Comparison of ENCODE assay signal across 11 cellular contexts in the genomic region with DNA sequence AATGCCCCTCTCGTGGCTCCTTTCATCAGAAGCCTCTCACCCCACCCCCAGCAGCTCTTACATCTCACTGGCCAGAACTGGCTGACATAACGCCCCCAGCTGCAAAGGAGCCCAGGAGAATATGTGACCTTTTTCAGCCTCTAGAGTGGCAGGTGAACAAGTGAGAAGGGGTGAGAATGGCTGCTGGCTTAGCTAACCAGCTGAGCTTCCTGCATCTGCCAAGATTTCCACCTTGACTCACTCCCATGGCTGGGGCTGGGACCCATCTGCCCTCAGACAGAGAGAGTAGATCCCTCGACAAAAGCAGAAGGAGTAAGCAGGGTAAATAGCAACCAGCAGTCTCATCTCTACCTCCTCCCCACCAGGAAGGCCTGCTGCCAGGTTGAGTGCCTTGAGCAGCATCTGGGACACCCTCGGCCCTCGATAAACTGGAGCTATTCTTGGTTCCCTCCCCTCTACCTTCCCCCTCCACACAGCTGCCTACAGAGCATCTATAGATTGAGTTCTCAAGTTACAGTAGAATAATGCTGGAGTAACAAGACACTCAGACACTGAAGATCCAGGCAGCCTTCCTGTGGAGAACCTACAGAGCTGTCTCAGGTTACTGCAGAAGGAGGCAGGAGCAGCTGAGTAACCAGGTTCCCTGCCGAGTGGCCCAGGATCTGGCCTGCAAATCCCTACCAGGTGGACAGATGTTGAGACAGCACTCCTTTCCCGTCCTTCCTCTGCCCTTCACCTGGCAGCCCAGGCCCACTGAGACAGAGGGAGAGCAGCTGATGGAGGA. TPM values are rescaled to one million over a fixed set of nuclear protein-coding genes. Genes with fewer than 3 reads are reported as not detected.
DNase-seq lines count a peak whose midpoint lies in the region; ATAC-seq and TF ChIP-seq lines count a peak whose summit lies in the region.
"Had no signal": no experiment of that assay in that cellular context is flagged by ENCODE, and none has a peak within 500 bp of the region (broad histone marks: within the 10 kb centered on the region; RNA-seq: fewer than 3 reads in every experiment).

No MANE protein-coding gene starts in this region.

- intact Hi-C loops in body of pancreas (cut with DNase I), result no loop called here

- H3K27ac ChIP-seq in body of pancreas, result no peak overlapping the region

- 21 to 42% methylated on average over 6 to 7 of the region's 7 CpGs for WGBS in body of pancreas, 2 donors

- H3K27me3 ChIP-seq in body of pancreas, result no peaks in the 10 kb centered on the region

- ATAC-seq in GM19035 (IDR thresholded peaks at IDR 0.05; ENCODE audit: unreplicated experiment) (no peak), HG03175 (IDR thresholded peaks at IDR 0.05; ENCODE audit: unreplicated experiment) (no peak), GM21723 (IDR thresholded peaks at IDR 0.05; ENCODE audit: unreplicated experiment) (no peak), body of pancreas (no peak)

- TF ChIP-seq POLR2A in body of pancreas (IDR thresholded peaks at IDR 0.05), result no peak

- no peaks in the 10 kb centered on the region for H3K36me3 ChIP-seq in body of pancreas (replicated peaks in 1 of 2; ENCODE audit: insufficient read depth in 1 of 2, low read depth in 2 of 2)

- H3K4me1 ChIP-seq in body of pancreas, result no peaks in the 10 kb centered on the region

- TF ChIP-seq CTCF in body of pancreas (IDR thresholded peaks at IDR 0.05), result no peak

- H3K9me3 ChIP-seq in body of pancreas, result no peaks in the 10 kb centered on the region
- H3K9me3 ChIP-seq: Caco-2 had no signal

- DNase-seq in DMS 273 treated with DMSO at 0.1 percent for 48 hours (lab: John Stamatoyannopoulos, UW) (peak; percentile 98), Kasumi-1 (lab: John Stamatoyannopoulos, UW) (peak; percentile 70), OCI-M2 (lab: John Stamatoyannopoulos, UW; ENCODE audit: unreplicated experiment) (peak; percentile 37), iPS-NIHi11 (ENCODE audit: low spot score) (peak; percentile 78), body of pancreas (no peak)
- DNase-seq: Caco-2, erythroblast had no signal

- no peak overlapping the region for H3K4me3 ChIP-seq in body of pancreas

RNA-seq across cellular contexts. Expression of gene KASH5, which starts 15.5 kb away (rescaled TPM):
- 1 to 10 TPM in 1 of 2 donors, under 1 TPM in 1; 0.66 to 2.6 TPM for total RNA-seq in body of pancreas

RNA-seq across cellular contexts. Expression of gene PTH2, which starts 19.6 kb away (rescaled TPM):
- not detected for total RNA-seq in body of pancreas
- total RNA-seq: Caco-2; naive thymus-derived CD8-positive, alpha-beta T cell had no signal

RNA-seq across cellular contexts. Expression of gene GFY, which starts 21.6 kb away (rescaled TPM):
- not detected for total RNA-seq in body of pancreas
- total RNA-seq: naive thymus-derived CD8-positive, alpha-beta T cell had no signal

RNA-seq across cellular contexts. Expression of gene SLC17A7, which starts 37.7 kb away (rescaled TPM):
- under 1 TPM in 1 of 2 donors, not detected in 1; 0.26 TPM for total RNA-seq in body of pancreas

RNA-seq across cellular contexts. Expression of gene DKKL1, which starts 39.9 kb away (rescaled TPM):
- total RNA-seq in body of pancreas, result not detected
- total RNA-seq: Caco-2; naive thymus-derived CD8-positive, alpha-beta T cell had no signal

Comparison
In these comparisons a context has a peak if more than half of its experiments do, and no peak if none do; other contexts are left out.
1. DNase-seq: peak in DMS 273 treated with DMSO at 0.1 percent for 48 hours (single experiment), Kasumi-1 (2 of 2), OCI-M2 (single experiment) and iPS-NIHi11 (single experiment); none in body of pancreas (0 of 4).